In the genomic region with DNA sequence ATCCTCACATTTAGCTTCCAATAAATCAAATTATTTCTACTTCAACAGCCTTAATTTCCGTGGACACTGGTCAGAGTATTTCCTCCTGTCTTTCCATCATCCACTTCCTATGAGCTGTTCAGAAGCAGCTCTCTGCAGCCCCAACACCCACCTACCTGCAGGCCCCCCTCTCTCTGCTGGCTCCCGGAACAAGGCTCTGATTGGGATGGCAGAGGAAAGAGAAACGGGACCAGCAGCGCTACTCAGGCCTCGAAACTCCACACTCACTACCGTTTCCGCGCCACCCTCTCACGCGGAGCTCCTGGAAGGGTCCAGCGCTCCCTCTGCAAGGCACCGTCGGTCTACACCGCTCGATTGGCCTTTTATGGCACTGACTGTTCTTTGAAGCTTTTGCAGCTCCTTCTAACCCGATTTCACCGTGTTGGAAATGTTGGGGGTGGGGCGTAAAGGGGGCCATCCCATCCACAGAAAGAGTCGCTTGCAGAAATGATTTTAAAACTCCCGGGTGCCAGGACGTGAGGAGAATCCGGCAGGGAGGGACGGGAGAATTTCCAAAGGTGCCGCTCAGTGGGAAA, we compare ENCODE assay signal across 8 cellular contexts. TPM values are rescaled to one million over a fixed set of nuclear protein-coding genes. Genes with fewer than 3 reads are reported as not detected.
DNase-seq lines count a peak whose midpoint lies in the region; ATAC-seq and TF ChIP-seq lines count a peak whose summit lies in the region.

No MANE protein-coding gene starts in this region.

- H3K4me1 ChIP-seq in Panc1 (ENCODE audit: control insufficient read depth, insufficient read depth, low read length) (peaks cover 38% of the 10 kb centered on the region), endocrine pancreas (ENCODE audit: control insufficient read depth, insufficient read depth, low read length) (peaks cover 8% of the 10 kb centered on the region), muscle layer of duodenum (ENCODE audit: control insufficient read depth in 1 of 2, insufficient read depth in 2 of 2, low read length in 2 of 2) (peaks cover 19 to 30% of the 10 kb centered on the region in 2 donors)

- peaks cover 4 to 16% (median 14%) of the 10 kb centered on the region in 7 donors for H3K9me3 Mint-ChIP-seq in CD14-positive monocyte

- TF ChIP-seq CTCF in CD14-positive monocyte (IDR thresholded peaks at IDR 0.05), result no peak
- TF ChIP-seq CTCF in Panc1 (IDR thresholded peaks at IDR 0.05), result no peak

- peak overlapping the region; percentile 84 for H3K9ac ChIP-seq in endocrine pancreas (ENCODE audit: control insufficient read depth, insufficient read depth, low read length)

- H3K36me3 ChIP-seq in Panc1 (ENCODE audit: control insufficient read depth, insufficient read depth, low read length) (no peaks in the 10 kb centered on the region), endocrine pancreas (ENCODE audit: control insufficient read depth, insufficient read depth, low read length) (no peaks in the 10 kb centered on the region), muscle layer of duodenum (ENCODE audit: control insufficient read depth in 1 of 2, insufficient read depth in 2 of 2, low read length in 2 of 2) (no peaks in the 10 kb centered on the region)

- H3K9me3 ChIP-seq in Panc1 (ENCODE audit: control insufficient read depth, insufficient read depth, low read depth, low read length) (no peaks in the 10 kb centered on the region), endocrine pancreas (ENCODE audit: control insufficient read depth, low read length) (no peaks in the 10 kb centered on the region), muscle layer of duodenum (ENCODE audit: control insufficient read depth in 1 of 2, low read length in 2 of 2) (no peaks in the 10 kb centered on the region)

- DNase-seq in CD14-positive monocyte (ENCODE audit: low spot score), result no peak
- DNase-seq in Panc1 (ENCODE audit: low read depth, low spot score), result no peak
- no peak for DNase-seq in posterior vena cava (ENCODE audit: low spot score)
- no peak for DNase-seq in HCEC 1CT

- CTCF ChIA-PET in Panc1 (lab: Charles Lee), result no interaction called here

- H3K4me3 ChIP-seq in Panc1 (ENCODE audit: low read depth in 2 of 2, low read length in 2 of 2) (peak overlapping the region; percentile 77 to 83), endocrine pancreas (ENCODE audit: control insufficient read depth, insufficient read depth, low read length) (peak overlapping the region; percentile 83), muscle layer of duodenum (ENCODE audit: low read depth in 1 of 2, low read length in 2 of 2) (peak overlapping the region; percentile 71 to 84)

- H3K27me3 Mint-ChIP-seq in CD14-positive monocyte (ENCODE audit: low read depth in 3 of 3), result peaks cover 0 to 6% (median 2%) of the 10 kb centered on the region in 3 donors

- in situ Hi-C loops in Panc1 (cut with HindIII; ENCODE audit: low pct_unique_long_range_greater_than_20kb, low sequenced_read_pairs), result no loop called here

- POLR2A ChIA-PET in Panc1 (lab: Charles Lee), result interaction anchor here (0.6 to 1.0 kb wide), 7 partner anchors 14 to 1050 kb away, joined by 3 to 5 read pairs (median 3); no protein-coding TSS in a partner anchor

- H3K27me3 ChIP-seq in Panc1 (ENCODE audit: control insufficient read depth, insufficient read depth, low read length) (no peaks in the 10 kb centered on the region), endocrine pancreas (ENCODE audit: control insufficient read depth, insufficient read depth, low read length) (no peaks in the 10 kb centered on the region), muscle layer of duodenum (ENCODE audit: low read depth, low read length) (no peaks in the 10 kb centered on the region)

- peak overlapping the region; percentile 80 for H3K27ac ChIP-seq in Panc1 (ENCODE audit: low read length)
- H3K27ac ChIP-seq in muscle layer of duodenum (ENCODE audit: low read length), result peak overlapping the region; percentile 97

- intact Hi-C loops in CD14-positive monocyte (cut with micrococcal nuclease) (no loop called here), Panc1 (cut with micrococcal nuclease; ENCODE audit: unreplicated experiment) (no loop called here), posterior vena cava (cut with DNase I) (no loop called here)

- H3K4me3 Mint-ChIP-seq in CD14-positive monocyte, result no peak overlapping the region

- ATAC-seq in GM19023 (IDR thresholded peaks at IDR 0.05; ENCODE audit: unreplicated experiment) (peak; percentile 27), HG03159 (IDR thresholded peaks at IDR 0.05; ENCODE audit: unreplicated experiment) (peak; percentile 27), Panc1 (peak; percentile 19)

- BruUV-seq in Panc1 (replicated peaks; lab: Mats Ljungman, UMichigan), result TSS peak; percentile 90

- H3K27ac Mint-ChIP-seq in CD14-positive monocyte, result peak overlapping the region in 6 of 7 donors; percentile 78 to 96 (median 90)

- peaks cover 19% of the 10 kb centered on the region for H3K4me1 Mint-ChIP-seq in CD14-positive monocyte

- peaks cover 0 to 4% of the 10 kb centered on the region in 2 donors for H3K36me3 Mint-ChIP-seq in CD14-positive monocyte

RNA-seq across cellular contexts. Expression of a gene that starts 0.4 kb away (rescaled TPM):
- 10 to 100 TPM; 12.7 to 15.7 TPM for polyA plus RNA-seq in CD14-positive monocyte
- total RNA-seq in Panc1 (2021; ENCODE audit: unreplicated experiment) (59.3 TPM), posterior vena cava (10 to 100 TPM; 20.2 to 45.3 TPM)
- polyA plus RNA-seq in Panc1 (2012; ENCODE audit: insufficient read length), result 29.5 TPM
